Comparison of ENCODE assay signal across 12 cellular contexts in the genomic region with DNA sequence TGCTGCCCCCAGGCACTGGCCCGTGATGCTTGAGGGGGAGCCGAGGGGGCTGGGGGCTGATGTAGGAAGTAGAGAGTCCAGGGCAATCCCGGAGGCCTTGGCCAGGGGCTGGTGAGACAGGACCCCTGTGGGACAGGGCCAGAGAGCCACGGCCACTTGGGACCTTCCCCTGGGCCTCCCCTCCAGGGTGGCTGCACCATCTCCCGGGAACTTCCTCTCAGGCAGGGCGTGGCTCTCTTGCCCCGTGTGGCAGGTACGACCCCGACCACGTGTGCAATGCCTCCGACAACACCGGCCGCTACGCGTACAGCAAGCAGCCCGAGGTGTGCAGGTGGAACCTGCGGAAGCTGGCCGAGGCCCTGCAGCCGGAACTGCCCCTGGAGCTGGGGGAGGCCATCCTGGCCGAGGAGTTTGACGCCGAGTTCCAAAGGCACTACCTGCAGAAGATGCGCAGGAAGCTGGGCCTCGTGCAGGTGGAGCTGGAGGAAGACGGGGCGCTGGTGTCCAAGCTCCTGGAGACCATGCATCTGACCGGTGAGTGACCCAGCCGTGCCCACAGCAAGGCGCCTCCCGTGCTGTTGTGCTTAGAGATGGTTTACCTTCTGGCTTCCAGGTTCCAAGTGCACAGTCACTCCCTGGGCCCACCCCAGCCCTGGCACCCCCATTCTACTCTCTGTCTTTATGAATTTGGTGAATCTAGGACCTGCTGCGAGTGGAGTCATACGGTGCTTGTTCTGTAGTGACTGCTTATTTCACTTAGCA. TPM values are rescaled to one million over a fixed set of nuclear protein-coding genes. Genes with fewer than 3 reads are reported as not detected.
A peak's percentile ranks its signal among the peaks of the same experiment; 100 is the strongest.
DNase-seq lines count a peak whose midpoint lies in the region; ATAC-seq, FAIRE-seq and TF ChIP-seq lines count a peak whose summit lies in the region.
"Had no signal": no experiment of that assay in that cellular context is flagged by ENCODE, and none has a peak within 500 bp of the region (broad histone marks: within the 10 kb centered on the region; RNA-seq: fewer than 3 reads in every experiment).

No MANE protein-coding gene starts in this region.

- FAIRE-seq in kidney (lab: Jason Lieb, UNC), result no peak
- no peak for FAIRE-seq in frontal cortex (lab: Jason Lieb, UNC)
- FAIRE-seq: D721Med had no signal

- intact Hi-C loops in IMR-90 (cut with micrococcal nuclease) (no loop called here), kidney (cut with DNase I) (loop anchor here (5.0 kb wide), 1 partner anchor 63 kb away; no protein-coding TSS in a partner anchor), sciatic nerve (cut with DNase I) (no loop called here)

- H4K20me1 ChIP-seq in IMR-90 (ENCODE audit: insufficient read depth, low read length), result peaks cover 63% of the 10 kb centered on the region

- H3K4me1 ChIP-seq in IMR-90 (ENCODE audit: control insufficient read depth, insufficient read depth, low read length), result no peaks in the 10 kb centered on the region
- peaks cover 0 to 10% of the 10 kb centered on the region in 2 donors for H3K4me1 ChIP-seq in kidney (ENCODE audit: control insufficient read depth in 1 of 2, insufficient read depth in 1 of 2, low read depth in 1 of 2, low read length in 2 of 2)

- no peak overlapping the region for H4K91ac ChIP-seq in IMR-90 (ENCODE audit: insufficient read depth, low read depth, low read length)

- no peak overlapping the region for H3K14ac ChIP-seq in IMR-90 (replicated peaks; ENCODE audit: low read depth, low read length)

- dilution Hi-C loops in IMR-90 (cut with HindIII; ENCODE audit: low sequenced_read_pairs, unreplicated experiment), result no loop called here

- no peak overlapping the region for H3K4me2 ChIP-seq in IMR-90 (ENCODE audit: low read depth, low read length)
- H3K4me2 ChIP-seq: PC-9 had no signal

- no peaks in the 10 kb centered on the region for H3K27me3 ChIP-seq in IMR-90 (ENCODE audit: control insufficient read depth, insufficient read depth, low read length)

- H3K9ac ChIP-seq in IMR-90 (ENCODE audit: low read depth, low read length) (no peak overlapping the region), kidney (ENCODE audit: low read length in 2 of 2) (no peak overlapping the region)

- H3K4me3 ChIP-seq in GM12865 (ENCODE audit: low read depth, low read length) (no peak overlapping the region), IMR-90 (ENCODE audit: insufficient read depth, low read depth, low read length) (no peak overlapping the region), kidney (ENCODE audit: low read length in 2 of 2) (no peak overlapping the region)
- H3K4me3 ChIP-seq: PC-9 had no signal

- peaks cover 16 to 72% of the 10 kb centered on the region in 2 experiments for H3K79me1 ChIP-seq in IMR-90 (ENCODE audit: low read depth in 1 of 2, low read length in 2 of 2)

- in situ Hi-C loops in IMR-90 (cut with MboI; ENCODE audit: low sequenced_read_pairs), result loop anchor here (5.0 to 25.0 kb wide), 3 partner anchors 63 to 398 kb away; no protein-coding TSS in a partner anchor

- TF ChIP-seq POLR2A in IMR-90 (IDR thresholded peaks at IDR 0.05; ENCODE audit: low read depth, low read length), result no peak

- H3K27ac ChIP-seq in IMR-90 (ENCODE audit: insufficient read depth, low read length) (no peak overlapping the region), kidney (ENCODE audit: low read depth in 2 of 2, low read length in 2 of 2) (no peak overlapping the region)
- H3K27ac ChIP-seq: PC-9 had no signal

- H2BK120ac ChIP-seq in IMR-90 (ENCODE audit: low read depth, low read length), result no peak overlapping the region

- no TSS peak for BruUV-seq in IMR-90 (replicated peaks; lab: Mats Ljungman, UMichigan)

- peaks cover 3% of the 10 kb centered on the region; the same call in 1 of the 2 replicates for H3K9me1 ChIP-seq in IMR-90 (ENCODE audit: insufficient read depth, low read length)

- no peak overlapping the region for H3K56ac ChIP-seq in IMR-90 (ENCODE audit: extremely low read depth, insufficient read depth, low read length)

- H4K5ac ChIP-seq in IMR-90 (ENCODE audit: low read depth, low read length), result no peak overlapping the region

- no peaks in the 10 kb centered on the region for H3K9me3 ChIP-seq in IMR-90 (ENCODE audit: control insufficient read depth, insufficient read depth, low read length)
- H3K9me3 ChIP-seq in kidney (ENCODE audit: control insufficient read depth in 1 of 2, low read length in 2 of 2), result no peaks in the 10 kb centered on the region

- ATAC-seq in IMR-90 (ENCODE audit: low read depth) (no peak), sciatic nerve (no peak)

- no peak overlapping the region for H2AK5ac ChIP-seq in IMR-90 (ENCODE audit: low read depth, low read length)

- DNase-seq in GM12865 (ENCODE audit: low read depth) (peak; percentile 9), IMR-90 (no peak), kidney (peak; percentile 80), sciatic nerve (ENCODE audit: low spot score) (peak; percentile 61), OCI-M1 (lab: John Stamatoyannopoulos, UW) (no peak), frontal cortex (ENCODE audit: low spot score in 2 of 2) (no peak)
- DNase-seq in stimulated activated CD4-positive, alpha-beta T cell treated with anti-CD3 and anti-CD28 coated beads, Interleukin-2, amount 100 ng/mL, for 24 hours, result no peak
- DNase-seq: GF-D8, NCI-H1436 treated with DMSO at 0.1 percent for 48 hours, NCI-H510A had no signal

- TF ChIP-seq CTCF in GM12865 (IDR thresholded peaks at IDR 0.05; ENCODE audit: insufficient read depth, low read depth, low read length, missing control alignments) (no peak), IMR-90 (conservative IDR thresholded peaks at IDR 0.05; ENCODE audit: low read depth, low read length) (no peak), kidney (IDR thresholded peaks at IDR 0.05; ENCODE audit: borderline replicate concordance, extremely low read depth, insufficient read depth) (no peak)

- H3K36me3 ChIP-seq in IMR-90 (ENCODE audit: control insufficient read depth, insufficient read depth, low read length) (peaks cover 47% of the 10 kb centered on the region), kidney (ENCODE audit: control insufficient read depth in 1 of 2, insufficient read depth in 2 of 2, low read length in 2 of 2) (peaks cover 14 to 43% of the 10 kb centered on the region in 2 donors)

- POLR2A ChIA-PET in IMR-90 (lab: Charles Lee; ENCODE audit: unreplicated experiment), result no interaction called here

- H2BK20ac ChIP-seq in IMR-90 (ENCODE audit: low read depth, low read length), result no peak overlapping the region

- no peak overlapping the region for H4K8ac ChIP-seq in IMR-90 (ENCODE audit: low read depth in 2 of 2, low read length in 2 of 2)

- H2BK5ac ChIP-seq in IMR-90 (ENCODE audit: low read depth, low read length, poor library complexity, severe bottlenecking), result no peak overlapping the region

- H3K18ac ChIP-seq in IMR-90 (ENCODE audit: low read depth, low read length), result no peak overlapping the region

- H3K23ac ChIP-seq in IMR-90 (ENCODE audit: low read depth, low read length), result no peak overlapping the region

- H3K4ac ChIP-seq in IMR-90 (ENCODE audit: low read depth, low read length), result no peak overlapping the region

- TF ChIP-seq RAD21 in IMR-90 (IDR thresholded peaks at IDR 0.05; ENCODE audit: low read length), result no peak

- no peak overlapping the region for H2AK9ac ChIP-seq in IMR-90 (replicated peaks; ENCODE audit: low read depth, low read length, poor library complexity)

- 94% methylated on average over 12 of the region's 32 CpGs; no CpG with 5 or more reads in 1 of the 2 experiments for WGBS in IMR-90 (ENCODE audit: extremely low coverage in 2 of 2, insufficient read length in 1 of 2), 2 experiments

- H2AFZ ChIP-seq in IMR-90 (replicated peaks; ENCODE audit: low read length, poor library complexity), result peak overlapping the region; percentile 35
- H2AFZ ChIP-seq: PC-9 had no signal

- CTCF ChIA-PET in IMR-90 (lab: Yijun Ruan, JAX), result no interaction called here

- no peak overlapping the region for H2BK15ac ChIP-seq in IMR-90 (ENCODE audit: low read depth, low read length)

TF ChIP-seq in IMR-90, 13 proteins besides CTCF, POLR2A, EP300 and RAD21 (continues in another document):
- no peak for TF ChIP-seq BHLHE40 (IDR thresholded peaks at IDR 0.05; ENCODE audit: low read depth, low read length)

RNA-seq across cellular contexts. Expression of a gene that starts 9.7 kb away (rescaled TPM):
- total RNA-seq in IMR-90 (2012; rRNA removed), result 10.3 and 10.4 TPM in 2 replicates
- 21.4 and 22.9 TPM in 2 replicates for polyA plus RNA-seq in IMR-90 (2012; rRNA removed)
- polyA plus RNA-seq in IMR-90 (2012; cell fraction: cytosol; rRNA removed), result 16.7 and 25.0 TPM in 2 replicates
- 94.1 and 274 TPM in 2 replicates for polyA plus RNA-seq in IMR-90 (2012; cell fraction: nucleus; rRNA removed; ENCODE audit: low replicate concordance)
- total RNA-seq in kidney, result 19.7 TPM
- polyA plus RNA-seq in kidney (ENCODE audit: insufficient read depth, low read depth, low replicate concordance), result 42.8 TPM
- 22.6 TPM for total RNA-seq in sciatic nerve
- total RNA-seq in frontal cortex, result 6.1 TPM

RNA-seq across cellular contexts. Expression of a gene that starts 24.8 kb away (rescaled TPM):
- total RNA-seq in IMR-90 (2012; rRNA removed) (13.4 and 13.9 TPM in 2 replicates), kidney (56.3 TPM), sciatic nerve (22.8 TPM), frontal cortex (4.9 TPM)
- polyA plus RNA-seq in IMR-90 (2012; rRNA removed) (42.7 and 45.3 TPM in 2 replicates), kidney (ENCODE audit: insufficient read depth, low read depth, low replicate concordance) (34.2 TPM)
- 32.3 and 48.5 TPM in 2 replicates for polyA plus RNA-seq in IMR-90 (2012; cell fraction: cytosol; rRNA removed)
- 188 and 434 TPM in 2 replicates for polyA plus RNA-seq in IMR-90 (2012; cell fraction: nucleus; rRNA removed; ENCODE audit: low replicate concordance)

RNA-seq across cellular contexts. Expression of a gene that starts 34.3 kb away (rescaled TPM):
- total RNA-seq in IMR-90 (2012; rRNA removed) (10.0 and 10.8 TPM in 2 replicates), kidney (52.0 TPM), sciatic nerve (47.6 TPM), frontal cortex (29.3 TPM)
- polyA plus RNA-seq in IMR-90 (2012; rRNA removed) (28.6 and 30.9 TPM in 2 replicates), kidney (ENCODE audit: insufficient read depth, low read depth, low replicate concordance) (19.2 TPM)
- 7.5 and 13.6 TPM in 2 replicates for polyA plus RNA-seq in IMR-90 (2012; cell fraction: cytosol; rRNA removed)
- 185 and 466 TPM in 2 replicates for polyA plus RNA-seq in IMR-90 (2012; cell fraction: nucleus; rRNA removed; ENCODE audit: low replicate concordance)

RNA-seq across cellular contexts. Expression of a gene that starts 40.0 kb away (rescaled TPM):
- total RNA-seq in IMR-90 (2012; rRNA removed) (under 0.01 and 0.18 TPM in 2 replicates), kidney (1.0 TPM), sciatic nerve (0.76 TPM), frontal cortex (2.0 TPM)
- polyA plus RNA-seq in IMR-90 (2012; rRNA removed) (1.3 and 1.7 TPM in 2 replicates), kidney (ENCODE audit: insufficient read depth, low read depth, low replicate concordance) (4.3 TPM)
- polyA plus RNA-seq in IMR-90 (2012; cell fraction: cytosol; rRNA removed), result 1.6 and 3.8 TPM in 2 replicates
- 7.1 and 11.4 TPM in 2 replicates for polyA plus RNA-seq in IMR-90 (2012; cell fraction: nucleus; rRNA removed; ENCODE audit: low replicate concordance)

RNA-seq across cellular contexts. Expression of a gene that starts 40.5 kb away (rescaled TPM):
- total RNA-seq in IMR-90 (2012; rRNA removed), result 3.6 and 3.9 TPM in 2 replicates
- 35.2 and 35.7 TPM in 2 replicates for polyA plus RNA-seq in IMR-90 (2012; rRNA removed)
- polyA plus RNA-seq in IMR-90 (2012; cell fraction: cytosol; rRNA removed), result 18.7 and 22.6 TPM in 2 replicates
- 264 and 926 TPM in 2 replicates for polyA plus RNA-seq in IMR-90 (2012; cell fraction: nucleus; rRNA removed; ENCODE audit: low replicate concordance)
- 43.8 TPM for total RNA-seq in kidney
- polyA plus RNA-seq in kidney (ENCODE audit: insufficient read depth, low read depth, low replicate concordance), result 20.4 TPM
- total RNA-seq in sciatic nerve, result 32.4 TPM
- total RNA-seq in frontal cortex, result 16.7 TPM

Comparison
In these comparisons a context has a peak if more than half of its experiments do, and no peak if none do; other contexts are left out.
1. DNase-seq: peak in GM12865 (single experiment), kidney (single experiment) and sciatic nerve (single experiment); none in IMR-90 (single experiment), OCI-M1 (single experiment), frontal cortex (0 of 2) and stimulated activated CD4-positive, alpha-beta T cell treated with anti-CD3 and anti-CD28 coated beads, Interleukin-2, amount 100 ng/mL, for 24 hours (0 of 2).